Comparison of ENCODE assay signal across 12 cellular contexts in the genomic region with DNA sequence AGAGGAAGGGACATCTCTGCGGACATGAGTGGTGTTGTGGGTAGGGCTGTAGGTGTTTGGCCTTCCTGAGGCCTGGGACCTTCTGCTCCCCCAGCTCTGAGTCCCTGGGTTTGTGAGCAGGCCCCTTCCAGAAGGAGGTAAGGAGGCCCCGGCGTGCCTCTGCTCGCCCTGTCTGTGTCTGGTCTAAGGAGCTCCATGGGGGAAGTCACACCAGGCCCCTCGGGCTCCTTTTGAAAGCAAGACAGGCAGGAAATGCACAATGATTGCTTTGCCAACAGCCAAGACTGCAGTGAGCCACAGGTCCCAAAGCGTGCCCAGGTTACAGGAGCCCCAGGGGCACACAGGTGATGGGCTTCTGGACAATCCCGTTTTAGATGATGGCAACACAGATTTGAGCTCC.
A peak's percentile ranks its signal among the peaks of the same experiment; 100 is the strongest.
DNase-seq lines count a peak whose midpoint lies in the region; ATAC-seq and TF ChIP-seq lines count a peak whose summit lies in the region.
"Had no signal": no experiment of that assay in that cellular context is flagged by ENCODE, and none has a peak within 500 bp of the region (broad histone marks: within the 10 kb centered on the region; RNA-seq: fewer than 3 reads in every experiment).

No MANE protein-coding gene starts in this region.

- H3K4me1 Mint-ChIP-seq in activated T-cell treated with anti-CD3 and anti-CD28 coated beads, Interleukin-2, amount 50 U/mL, for 24 hours (ENCODE audit: low read depth) = peaks cover 89% of the 10 kb centered on the region
- peaks cover 33 to 92% (median 73%) of the 10 kb centered on the region in 4 donors for H3K4me1 Mint-ChIP-seq in naive thymus-derived CD8-positive, alpha-beta T cell

- no peaks in the 10 kb centered on the region for H3K27me3 Mint-ChIP-seq in activated T-cell treated with anti-CD3 and anti-CD28 coated beads, Interleukin-2, amount 50 U/mL, for 24 hours
- no peaks in the 10 kb centered on the region for H3K27me3 Mint-ChIP-seq in naive thymus-derived CD8-positive, alpha-beta T cell

- DNase-seq in activated T-cell treated with anti-CD3 and anti-CD28 coated beads, Interleukin-2, amount 50 U/mL, for 24 hours = no peak
- no peak for DNase-seq in activated T-cell treated with anti-CD3 and anti-CD28 coated beads, Interleukin-2, amount 50 U/mL, for 1 hour
- no peak for DNase-seq in effector memory CD4-positive, alpha-beta T cell
- DNase-seq in naive thymus-derived CD8-positive, alpha-beta T cell = no peak
- DNase-seq in upper lobe of left lung = no peak
- DNase-seq in C1 segment of cervical spinal cord (lab: John Stamatoyannopoulos, UW) = no peak
- DNase-seq in stimulated activated CD4-positive, alpha-beta T cell treated with anti-CD3 and anti-CD28 coated beads, Interleukin-4, amount 100 ng/mL, for 1 hour = no peak
- DNase-seq: activated effector memory CD4-positive, alpha-beta T cell treated with anti-CD3 and anti-CD28 coated beads, Interleukin-2, amount 50 U/mL, for 16 hours; brain microvascular endothelial cell; DMS79; stimulated activated naive CD8-positive, alpha-beta T cell treated with anti-CD3 and anti-CD28 coated beads, Interleukin-15, Interleukin-2, amounts not matched to agents 100 U/mL and 50 U/mL, for 24 hours had no signal

- POLR2A ChIA-PET in naive thymus-derived CD8-positive, alpha-beta T cell (lab: Charles Lee) = interaction anchor here (1.0 to 3.5 kb wide), 11 partner anchors 8 to 87 kb away, joined by 3 to 12 read pairs (median 3); no protein-coding TSS in a partner anchor

- peaks cover 91% of the 10 kb centered on the region for H3K4me1 ChIP-seq in effector memory CD4-positive, alpha-beta T cell (ENCODE audit: control insufficient read depth, insufficient read depth, low read length, poor library complexity, severe bottlenecking)
- H3K4me1 ChIP-seq in upper lobe of left lung = peaks cover 42 to 81% (median 57%) of the 10 kb centered on the region in 4 donors

- H3K27ac ChIP-seq in effector memory CD4-positive, alpha-beta T cell (ENCODE audit: insufficient read depth, low read length, poor library complexity, severe bottlenecking) = peak overlapping the region; percentile 56
- peak overlapping the region; percentile 71 to 86 (median 76) for H3K27ac ChIP-seq in upper lobe of left lung
- H3K27ac ChIP-seq: brain microvascular endothelial cell had no signal

- H3K27ac Mint-ChIP-seq in activated T-cell treated with anti-CD3 and anti-CD28 coated beads, Interleukin-2, amount 50 U/mL, for 24 hours = peak overlapping the region; percentile 68
- H3K27ac Mint-ChIP-seq in naive thymus-derived CD8-positive, alpha-beta T cell = peak overlapping the region in 7 of 10 donors; percentile 34 to 99 (median 62)

- peaks cover 3% of the 10 kb centered on the region for H3K36me3 Mint-ChIP-seq in activated T-cell treated with anti-CD3 and anti-CD28 coated beads, Interleukin-2, amount 50 U/mL, for 24 hours (ENCODE audit: low read depth)
- H3K36me3 Mint-ChIP-seq in naive thymus-derived CD8-positive, alpha-beta T cell = no peaks in the 10 kb centered on the region

- ATAC-seq in naive thymus-derived CD8-positive, alpha-beta T cell = peak in 1 of 2 donors; percentile 27
- no peak for ATAC-seq in upper lobe of left lung (ENCODE audit: low FRiP score in 2 of 2)
- no peak for ATAC-seq in GM18519 (IDR thresholded peaks at IDR 0.05; ENCODE audit: low FRiP score, unreplicated experiment)
- ATAC-seq: stimulated activated naive CD8-positive, alpha-beta T cell treated with anti-CD3 and anti-CD28 coated beads, Interleukin-15, Interleukin-2, amounts not matched to agents 100 U/mL and 50 U/mL, for 24 hours had no signal

- no peak for TF ChIP-seq POLR2A in upper lobe of left lung (IDR thresholded peaks at IDR 0.05)

- 33 to 75% methylated on average over 2 to 7 of the region's 7 CpGs for WGBS in upper lobe of left lung, 2 donors

- H3K4me3 ChIP-seq in effector memory CD4-positive, alpha-beta T cell (ENCODE audit: insufficient read depth, low read depth, low read length, poor library complexity, severe bottlenecking) = peak overlapping the region; percentile 15
- H3K4me3 ChIP-seq in upper lobe of left lung = no peak overlapping the region

- TF ChIP-seq EP300 in upper lobe of left lung (IDR thresholded peaks at IDR 0.05) = no peak

- TF ChIP-seq CTCF in upper lobe of left lung (IDR thresholded peaks at IDR 0.05) = no peak

- no peak overlapping the region for H3K4me3 Mint-ChIP-seq in activated T-cell treated with anti-CD3 and anti-CD28 coated beads, Interleukin-2, amount 50 U/mL, for 24 hours
- H3K4me3 Mint-ChIP-seq in naive thymus-derived CD8-positive, alpha-beta T cell = peak overlapping the region in 2 of 10 donors; percentile 19 to 26

- no peaks in the 10 kb centered on the region for H3K9me3 Mint-ChIP-seq in activated T-cell treated with anti-CD3 and anti-CD28 coated beads, Interleukin-2, amount 50 U/mL, for 24 hours
- H3K9me3 Mint-ChIP-seq in naive thymus-derived CD8-positive, alpha-beta T cell = no peaks in the 10 kb centered on the region

- H3K27me3 ChIP-seq in effector memory CD4-positive, alpha-beta T cell (replicated peaks; ENCODE audit: control insufficient read depth, insufficient read depth, low read length, poor library complexity, severe bottlenecking) = no peaks in the 10 kb centered on the region
- no peaks in the 10 kb centered on the region for H3K27me3 ChIP-seq in upper lobe of left lung
- H3K27me3 ChIP-seq: brain microvascular endothelial cell had no signal

- no peaks in the 10 kb centered on the region for H3K36me3 ChIP-seq in effector memory CD4-positive, alpha-beta T cell (ENCODE audit: control insufficient read depth, insufficient read depth, low read length)
- H3K36me3 ChIP-seq in upper lobe of left lung = no peaks in the 10 kb centered on the region
- H3K36me3 ChIP-seq: brain microvascular endothelial cell had no signal

- H3K9me3 ChIP-seq in effector memory CD4-positive, alpha-beta T cell (ENCODE audit: control insufficient read depth, low read length) = no peaks in the 10 kb centered on the region
- no peaks in the 10 kb centered on the region for H3K9me3 ChIP-seq in upper lobe of left lung
